ENCODE assay signal across 9 cellular contexts in the genomic region with DNA sequence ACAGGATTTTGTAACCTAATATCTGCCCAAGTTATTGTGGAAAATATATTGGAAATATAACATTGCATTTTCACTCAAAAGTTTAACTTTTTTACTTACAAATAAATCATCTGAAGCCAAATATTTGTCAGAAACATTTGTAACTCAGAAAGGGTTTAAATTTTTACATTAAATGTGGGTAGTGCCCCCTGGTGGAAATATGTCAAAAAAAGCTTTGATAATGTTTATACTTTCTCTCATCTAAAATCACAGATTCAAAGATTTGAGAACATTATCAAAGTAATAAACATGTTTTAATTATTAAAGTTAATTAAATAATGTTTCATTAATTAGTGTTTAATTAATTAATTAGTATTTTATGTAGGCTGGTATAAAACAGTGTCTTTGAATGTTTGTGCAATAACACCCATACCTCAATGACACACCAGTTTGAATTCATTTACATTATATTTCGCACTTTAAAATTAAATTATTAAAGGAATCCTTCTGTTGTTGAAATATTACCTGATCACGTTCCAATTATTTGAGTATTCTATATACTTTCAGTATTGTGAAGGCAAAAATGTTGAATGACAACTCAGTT.
A peak's percentile ranks its signal among the peaks of the same experiment; 100 is the strongest.
DNase-seq lines count a peak whose midpoint lies in the region; ATAC-seq, FAIRE-seq and TF ChIP-seq lines count a peak whose summit lies in the region.
"Had no signal": no experiment of that assay in that cellular context is flagged by ENCODE, and none has a peak within 500 bp of the region (broad histone marks: within the 10 kb centered on the region; RNA-seq: fewer than 3 reads in every experiment).

No MANE protein-coding gene starts in this region.

- DNase-seq in COLO829 (ENCODE audit: low spot score) (peak; percentile 2), left kidney (ENCODE audit: low read depth, low spot score) (peak; percentile 26), 8988T (no peak)
- DNase-seq in activated CD4-positive, alpha-beta T cell treated with anti-CD3 and anti-CD28 coated beads, Interleukin-2, amount 50 U/mL, for 48 hours: no peak
- DNase-seq in stimulated activated CD4-positive, alpha-beta T cell treated with anti-CD3 and anti-CD28 coated beads, Interleukin-2, amount 100 ng/mL, for 48 hours: no peak

- no peak for TF ChIP-seq EP300 in Ishikawa (IDR thresholded peaks at IDR 0.05; ENCODE audit: borderline replicate concordance)

- peak; percentile 84 for FAIRE-seq in TTC549 (lab: Jason Lieb, UNC)

- no peak for ATAC-seq in HG02759 (IDR thresholded peaks at IDR 0.05; ENCODE audit: unreplicated experiment)
- ATAC-seq: Panc1 had no signal

- peak; percentile 38 for TF ChIP-seq RAD21 in Ishikawa (IDR thresholded peaks at IDR 0.05; ENCODE audit: low read depth)

TF ChIP-seq in Ishikawa, 13 proteins besides CTCF, POLR2A, EP300 and RAD21:
- no peak for TF ChIP-seq CREB1 (IDR thresholded peaks at IDR 0.05; ENCODE audit: low read depth)
- no peak for TF ChIP-seq YY1 (IDR thresholded peaks at IDR 0.05; ENCODE audit: low read depth)
- no peak for TF ChIP-seq EGR1 (IDR thresholded peaks at IDR 0.05)
- no peak for TF ChIP-seq TEAD4 (IDR thresholded peaks at IDR 0.05)

Comparison
In these comparisons a context has a peak if more than half of its experiments do, and no peak if none do; other contexts are left out.
1. DNase-seq: peak in COLO829 (single experiment) and left kidney (single experiment); none in activated CD4-positive, alpha-beta T cell treated with anti-CD3 and anti-CD28 coated beads, Interleukin-2, amount 50 U/mL, for 48 hours (0 of 2), 8988T (single experiment) and stimulated activated CD4-positive, alpha-beta T cell treated with anti-CD3 and anti-CD28 coated beads, Interleukin-2, amount 100 ng/mL, for 48 hours (0 of 2).